ENCODE assay signal across 19 cellular contexts in the genomic region with DNA sequence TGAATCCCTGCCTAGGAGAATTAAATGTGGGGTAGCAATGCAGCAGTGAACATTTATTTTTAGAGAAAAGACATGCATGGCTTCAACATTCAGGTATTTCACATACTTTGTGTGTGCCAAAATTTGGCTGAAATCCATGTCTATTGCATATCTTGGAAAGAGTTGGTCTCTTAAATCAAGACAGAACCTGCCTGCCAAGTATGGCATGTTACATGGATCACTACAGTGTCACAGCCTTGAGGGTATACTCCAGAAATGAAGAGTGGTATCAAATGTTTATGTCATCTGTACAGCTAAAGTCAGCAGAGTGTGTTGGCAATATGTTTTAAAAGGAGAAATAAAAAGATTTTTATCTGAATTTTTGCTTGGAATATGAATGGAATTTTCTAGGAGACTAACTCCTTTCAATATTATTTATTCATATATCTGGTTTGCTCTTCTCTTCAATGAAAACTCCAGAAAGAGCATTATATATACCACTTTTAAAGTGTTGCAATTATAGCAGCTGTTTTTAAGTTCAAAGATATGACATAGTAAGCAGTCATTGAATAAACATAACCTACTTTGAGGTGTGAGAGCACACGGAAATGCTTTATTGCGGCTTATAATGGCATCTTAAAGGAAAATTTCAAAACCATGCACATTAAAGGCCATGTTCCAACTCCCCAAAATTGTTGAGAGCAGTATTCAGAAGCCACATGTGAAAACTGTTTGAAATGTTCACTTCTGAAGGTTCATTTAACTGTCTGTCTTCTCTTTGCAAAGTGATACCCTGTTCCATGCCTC.
"Had no signal": no experiment of that assay in that cellular context is flagged by ENCODE, and none has a peak within 500 bp of the region (broad histone marks: within the 10 kb centered on the region; RNA-seq: fewer than 3 reads in every experiment).

No MANE protein-coding gene starts in this region.

- H3K4me1 ChIP-seq: heart left ventricle, parathyroid adenoma had no signal

- H3K79me2 ChIP-seq: parathyroid adenoma had no signal

- H3K27ac ChIP-seq: gastrocnemius medialis, heart left ventricle, parathyroid adenoma, VCaP had no signal

- H3K9me3 ChIP-seq: gastrocnemius medialis, heart left ventricle, mucosa of descending colon had no signal

- DNase-seq: activated CD4-positive, alpha-beta T cell treated with anti-CD3 and anti-CD28 coated beads, Interleukin-2, amount 50 U/mL, for 48 hours; activated naive CD4-positive, alpha-beta T cell treated with Interleukin-2 at 50 U/mL for 16 hours; aorta; gastrocnemius medialis; heart left ventricle; immature natural killer cell; left cardiac atrium; mucosa of descending colon; naive thymus-derived CD4-positive, alpha-beta T cell; retina; stimulated activated naive B cell treated with anti-CD40 and anti-IgM and Interleukin-4, amounts not matched to agents 10 μg/mL and 1 μg/mL and 100 μg/mL, for 72 hours; substantia nigra; T-helper 1 cell; T1000; trophoblast cell had no signal

- ATAC-seq: activated T-helper 17 cell treated with anti-CD3 and anti-CD28 coated beads, Interleukin-2, amount 50 U/mL, for 72 hours; gastrocnemius medialis; heart left ventricle; left cardiac atrium; mucosa of descending colon; naive thymus-derived CD4-positive, alpha-beta T cell; stimulated activated naive B cell treated with anti-CD40 and anti-IgM and Interleukin-4, amounts not matched to agents 10 μg/mL and 1 μg/mL and 100 μg/mL, for 72 hours had no signal

- H3K27me3 ChIP-seq: gastrocnemius medialis, heart left ventricle had no signal

- H3K36me3 ChIP-seq: gastrocnemius medialis, heart left ventricle had no signal

- H2AFZ ChIP-seq: parathyroid adenoma had no signal

- H3K9ac ChIP-seq: parathyroid adenoma had no signal

- H3K4me3 ChIP-seq: gastrocnemius medialis, heart left ventricle, mucosa of descending colon had no signal

- FAIRE-seq: colon had no signal
